Comparison of ENCODE assay signal across 11 cellular contexts in the genomic region with DNA sequence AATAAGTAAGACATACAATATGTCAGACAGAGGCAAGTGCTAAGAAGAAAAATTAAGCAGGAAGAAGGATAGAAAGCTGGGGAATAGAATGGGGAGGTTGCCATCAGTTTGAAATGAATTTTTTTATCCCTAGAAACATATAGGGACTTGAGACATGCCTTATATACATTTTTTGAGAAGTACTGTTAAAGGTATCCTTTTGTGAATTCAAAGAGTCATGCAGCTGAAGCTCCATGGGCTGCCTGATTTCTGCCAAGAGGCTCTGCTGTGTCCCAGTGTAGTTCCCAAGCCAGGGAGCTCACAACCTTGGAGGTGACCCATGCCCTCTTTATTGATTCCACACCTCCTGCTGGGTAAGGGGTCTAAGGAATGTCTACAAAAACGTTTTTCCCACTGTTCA.
A peak's percentile ranks its signal among the peaks of the same experiment; 100 is the strongest.
DNase-seq lines count a peak whose midpoint lies in the region; ATAC-seq and TF ChIP-seq lines count a peak whose summit lies in the region.
"Had no signal": no experiment of that assay in that cellular context is flagged by ENCODE, and none has a peak within 500 bp of the region (broad histone marks: within the 10 kb centered on the region; RNA-seq: fewer than 3 reads in every experiment).

No MANE protein-coding gene starts in this region.

- no peak for TF ChIP-seq CTCF in RWPE1 (conservative IDR thresholded peaks at IDR 0.05; ENCODE audit: low read depth)

- H3K27ac ChIP-seq in RWPE1 (peak overlapping the region; percentile 49; the same call in 1 of the 2 replicates), epithelial cell of prostate (peak overlapping the region; percentile 96)
- H3K27ac ChIP-seq: KMS-11, psoas muscle had no signal

- peaks cover 43% of the 10 kb centered on the region for H3K36me3 Mint-ChIP-seq in activated naive CD4-positive, alpha-beta T cell treated with anti-CD3 and anti-CD28 coated beads, Interleukin-2, amount 10 ng/mL, durations not matched to agents 7 days and 5 days
- H3K36me3 Mint-ChIP-seq in activated naive CD4-positive, alpha-beta T cell treated with anti-CD3 and anti-CD28 coated beads, Interleukin-2, amount 50 U/mL, for 72 hours: peaks cover 34 to 39% of the 10 kb centered on the region in 2 donors
- peaks cover 5% of the 10 kb centered on the region for H3K36me3 Mint-ChIP-seq in stimulated activated memory B cell treated with anti-CD40 and anti-IgM and Interleukin-4, amounts not matched to agents 10 μg/mL and 1 μg/mL and 100 μg/mL, for 72 hours

- peak overlapping the region; percentile 68 for H3K27ac Mint-ChIP-seq in activated naive CD4-positive, alpha-beta T cell treated with anti-CD3 and anti-CD28 coated beads, Interleukin-2, amount 10 ng/mL, durations not matched to agents 7 days and 5 days
- no peak overlapping the region for H3K27ac Mint-ChIP-seq in activated naive CD4-positive, alpha-beta T cell treated with anti-CD3 and anti-CD28 coated beads, Interleukin-2, amount 50 U/mL, for 72 hours
- H3K27ac Mint-ChIP-seq in stimulated activated memory B cell treated with anti-CD40 and anti-IgM and Interleukin-4, amounts not matched to agents 10 μg/mL and 1 μg/mL and 100 μg/mL, for 72 hours: peak overlapping the region; percentile 64

- DNase-seq in activated naive CD4-positive, alpha-beta T cell treated with anti-CD3 and anti-CD28 coated beads, Interleukin-2, amount 10 ng/mL, durations not matched to agents 7 days and 5 days: no peak
- no peak for DNase-seq in activated naive CD4-positive, alpha-beta T cell treated with anti-CD3 and anti-CD28 coated beads, Interleukin-2, amount 50 U/mL, for 72 hours (ENCODE audit: low spot score in 2 of 2)
- no peak for DNase-seq in RWPE1 (ENCODE audit: low spot score)
- DNase-seq in epithelial cell of prostate (ENCODE audit: low read depth, low spot score): no peak
- DNase-seq in NCI-H2171 treated with DMSO at 0.1 percent for 48 hours (lab: John Stamatoyannopoulos, UW): no peak
- no peak for DNase-seq in ureter (ENCODE audit: low spot score)
- DNase-seq in cerebellum (ENCODE audit: low spot score): no peak
- DNase-seq: NCI-H2081 treated with DMSO at 0.1 percent for 48 hours, psoas muscle had no signal

- POLR2A ChIA-PET in RWPE1 (lab: Yijun Ruan, JAX; ENCODE audit: low non-redundant PET): no interaction called here

- peaks cover 62% of the 10 kb centered on the region for H3K4me1 Mint-ChIP-seq in activated naive CD4-positive, alpha-beta T cell treated with anti-CD3 and anti-CD28 coated beads, Interleukin-2, amount 10 ng/mL, durations not matched to agents 7 days and 5 days
- H3K4me1 Mint-ChIP-seq in stimulated activated memory B cell treated with anti-CD40 and anti-IgM and Interleukin-4, amounts not matched to agents 10 μg/mL and 1 μg/mL and 100 μg/mL, for 72 hours: peaks cover 41% of the 10 kb centered on the region

- CTCF ChIA-PET in activated naive CD4-positive, alpha-beta T cell treated with anti-CD3 and anti-CD28 coated beads, Interleukin-2, amount 10 ng/mL, durations not matched to agents 7 days and 5 days (lab: Charles Lee): no interaction called here
- CTCF ChIA-PET in RWPE1 (lab: Yijun Ruan, JAX): no interaction called here

- no peak for ATAC-seq in activated naive CD4-positive, alpha-beta T cell treated with anti-CD3 and anti-CD28 coated beads, Interleukin-2, amount 50 U/mL, for 72 hours
- ATAC-seq in stimulated activated memory B cell treated with anti-CD40 and anti-IgM and Interleukin-4, amounts not matched to agents 10 μg/mL and 1 μg/mL and 100 μg/mL, for 72 hours: no peak
- ATAC-seq: psoas muscle had no signal

- H3K27me3 Mint-ChIP-seq in activated naive CD4-positive, alpha-beta T cell treated with anti-CD3 and anti-CD28 coated beads, Interleukin-2, amount 10 ng/mL, durations not matched to agents 7 days and 5 days: no peaks in the 10 kb centered on the region
- no peaks in the 10 kb centered on the region for H3K27me3 Mint-ChIP-seq in stimulated activated memory B cell treated with anti-CD40 and anti-IgM and Interleukin-4, amounts not matched to agents 10 μg/mL and 1 μg/mL and 100 μg/mL, for 72 hours

- no peak overlapping the region for H3K4me3 Mint-ChIP-seq in activated naive CD4-positive, alpha-beta T cell treated with anti-CD3 and anti-CD28 coated beads, Interleukin-2, amount 10 ng/mL, durations not matched to agents 7 days and 5 days
- no peak overlapping the region for H3K4me3 Mint-ChIP-seq in stimulated activated memory B cell treated with anti-CD40 and anti-IgM and Interleukin-4, amounts not matched to agents 10 μg/mL and 1 μg/mL and 100 μg/mL, for 72 hours

- H3K9me3 Mint-ChIP-seq in activated naive CD4-positive, alpha-beta T cell treated with anti-CD3 and anti-CD28 coated beads, Interleukin-2, amount 10 ng/mL, durations not matched to agents 7 days and 5 days: no peaks in the 10 kb centered on the region
- H3K9me3 Mint-ChIP-seq in activated naive CD4-positive, alpha-beta T cell treated with anti-CD3 and anti-CD28 coated beads, Interleukin-2, amount 50 U/mL, for 72 hours: no peaks in the 10 kb centered on the region
- no peaks in the 10 kb centered on the region for H3K9me3 Mint-ChIP-seq in stimulated activated memory B cell treated with anti-CD40 and anti-IgM and Interleukin-4, amounts not matched to agents 10 μg/mL and 1 μg/mL and 100 μg/mL, for 72 hours

Comparison
In these comparisons a context has a peak if more than half of its experiments do, and no peak if none do; other contexts are left out.
1. H3K27ac Mint-ChIP-seq: peak in activated naive CD4-positive, alpha-beta T cell treated with anti-CD3 and anti-CD28 coated beads, Interleukin-2, amount 10 ng/mL, durations not matched to agents 7 days and 5 days (single experiment) and stimulated activated memory B cell treated with anti-CD40 and anti-IgM and Interleukin-4, amounts not matched to agents 10 μg/mL and 1 μg/mL and 100 μg/mL, for 72 hours (single experiment); none in activated naive CD4-positive, alpha-beta T cell treated with anti-CD3 and anti-CD28 coated beads, Interleukin-2, amount 50 U/mL, for 72 hours (0 of 2).